Comparison of ENCODE assay signal across 1 cellular context in genomic region chr12:75893758-75894157, GRCh38.
TF ChIP-seq lines count a peak whose summit lies in the region.

No MANE protein-coding gene starts in this region.

TF ChIP-seq in K562, 482 proteins besides CTCF, POLR2A, EP300 and RAD21:
- TF ChIP-seq ZNF407 (IDR thresholded peaks at IDR 0.05; ENCODE audit: low read depth) (no peak), SMARCA4 (IDR thresholded peaks at IDR 0.05) (no peak), ZFX (CRISPR knock-in tag; IDR thresholded peaks at IDR 0.05) (0 out of 2 replicates have a peak, but pooled peaks have one; percentile 4), IRF1 (CRISPR knock-in tag; IDR thresholded peaks at IDR 0.05; ENCODE audit: borderline replicate concordance) (no peak), MBD2 (IDR thresholded peaks at IDR 0.05; ENCODE audit: borderline replicate concordance, low read depth) (no peak), TRIM28 (IDR thresholded peaks at IDR 0.05) (no peak)
TF ChIP-seq in K562: peak in this region for 1.
